In the genomic region with DNA sequence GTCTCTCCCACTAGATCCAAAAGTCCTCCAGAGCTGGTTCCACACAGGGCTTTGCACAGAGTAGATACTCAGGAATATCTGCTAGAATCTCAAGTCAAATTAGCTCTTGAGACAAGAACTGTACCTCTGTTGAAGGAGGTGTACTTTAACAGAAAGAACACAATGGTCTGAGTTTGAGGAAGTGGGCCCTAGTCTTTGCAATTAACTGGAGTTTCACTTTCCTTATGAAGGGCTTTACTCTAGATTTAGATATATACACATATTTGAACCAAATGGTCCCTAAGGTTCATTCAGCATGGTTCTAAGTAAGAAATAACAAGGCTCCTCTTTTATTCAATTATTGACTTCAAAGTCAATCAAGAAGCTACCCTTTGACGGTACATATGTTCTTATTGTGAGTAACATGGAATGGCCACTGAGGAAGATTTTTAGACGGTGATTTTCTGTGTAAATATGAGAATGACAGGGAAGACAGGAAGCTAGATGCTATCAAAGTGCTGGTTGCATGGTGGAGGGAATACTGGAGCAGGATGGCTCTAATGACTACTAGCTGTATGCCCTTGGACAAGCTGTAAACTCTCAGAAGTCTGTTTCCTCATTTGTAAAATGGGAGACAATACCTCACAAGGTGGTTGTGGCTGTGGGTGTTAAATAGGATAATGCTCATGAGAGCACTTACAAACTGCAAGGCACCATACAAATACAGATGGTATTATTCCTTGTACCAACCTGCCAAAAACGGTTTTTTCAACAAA, we compare ENCODE assay signal across 8 cellular contexts.
DNase-seq lines count a peak whose midpoint lies in the region; ATAC-seq lines count a peak whose summit lies in the region.

No MANE protein-coding gene starts in this region.

- intact Hi-C loops in left colon (cut with DNase I, micrococcal nuclease) = no loop called here

- ATAC-seq in GM18861 (IDR thresholded peaks at IDR 0.05; ENCODE audit: unreplicated experiment) (peak; percentile 79), HG02623 (IDR thresholded peaks at IDR 0.05; ENCODE audit: unreplicated experiment) (peak; percentile 87), left colon (peak; percentile 38)

- DNase-seq in NOMO-1 (lab: John Stamatoyannopoulos, UW; ENCODE audit: unreplicated experiment in 2 of 2) (peak; percentile 60 to 92), left colon (no peak), NCI-H187 (lab: John Stamatoyannopoulos, UW) (no peak), GOT3 (lab: John Stamatoyannopoulos, UW) (no peak), mesenteric fat pad (ENCODE audit: low spot score) (no peak), dedifferentiated amniotic fluid mesenchymal stem cell (ENCODE audit: extremely low spot score) (no peak)

Comparison
In these comparisons a context has a peak if more than half of its experiments do, and no peak if none do; other contexts are left out.
1. DNase-seq: peak in NOMO-1 (2 of 2); none in left colon (0 of 2), NCI-H187 (0 of 2), GOT3 (single experiment), mesenteric fat pad (single experiment) and dedifferentiated amniotic fluid mesenchymal stem cell (single experiment).
2. Peak in every context shown above with its lines, with median percentiles within 50 percentile points of each other: ATAC-seq.